In the genomic region with DNA sequence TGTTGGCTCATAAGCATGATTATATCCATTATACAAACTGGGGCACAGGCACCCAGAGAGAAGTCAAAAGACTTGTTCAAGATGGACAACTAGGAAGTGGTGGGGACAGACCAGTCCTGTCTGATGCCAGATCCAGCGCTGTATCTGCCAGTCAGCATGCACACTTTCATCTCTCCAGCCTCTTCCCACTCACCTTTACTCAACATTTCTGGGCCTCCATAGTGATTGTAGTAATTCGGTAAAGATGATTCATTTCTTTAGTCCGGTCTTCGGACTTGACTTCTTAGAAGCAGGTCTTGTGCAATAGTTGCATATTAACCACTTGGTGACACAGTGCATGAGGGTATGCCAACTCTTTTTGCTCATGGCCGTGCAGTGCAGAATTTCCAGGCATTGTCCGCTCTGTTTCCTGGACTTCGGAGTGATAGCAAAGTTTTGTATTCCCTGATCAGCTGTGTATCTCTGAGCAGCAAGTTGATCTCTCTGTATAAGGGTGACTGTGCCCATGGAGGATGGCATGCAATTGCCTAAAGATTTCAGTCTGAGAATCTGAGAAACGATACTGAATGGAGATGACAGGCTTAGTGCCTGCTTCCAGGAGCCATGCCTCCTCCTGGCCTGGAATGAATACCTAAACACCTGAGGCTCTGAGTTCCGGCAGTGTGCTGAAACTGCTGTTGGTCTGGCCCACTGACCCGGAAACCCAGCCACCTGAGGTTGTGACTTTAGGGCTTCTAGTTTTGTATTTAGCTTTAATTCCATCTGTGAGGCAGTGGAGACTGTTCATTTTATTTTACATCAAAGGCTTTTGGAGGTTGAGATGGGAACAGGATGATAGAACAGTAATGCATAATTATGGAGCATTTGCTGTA, we compare ENCODE assay signal across 9 cellular contexts. TPM values are rescaled to one million over a fixed set of nuclear protein-coding genes. Genes with fewer than 3 reads are reported as not detected.
DNase-seq lines count a peak whose midpoint lies in the region; ATAC-seq and TF ChIP-seq lines count a peak whose summit lies in the region.
"Had no signal": no experiment of that assay in that cellular context is flagged by ENCODE, and none has a peak within 500 bp of the region (broad histone marks: within the 10 kb centered on the region; RNA-seq: fewer than 3 reads in every experiment).

No MANE protein-coding gene starts in this region.

- no peaks in the 10 kb centered on the region for H3K36me3 ChIP-seq in vagina

- TF ChIP-seq POLR2A in vagina (IDR thresholded peaks at IDR 0.05), result no peak

- intact Hi-C loops in activated B cell treated with CpG ODN at 0.5 μM for 24 hours (cut with micrococcal nuclease) (loop anchor here (10.0 kb wide), 2 partner anchors 169 to 251 kb away; no protein-coding TSS in a partner anchor), right cardiac atrium (cut with DNase I) (no loop called here), vagina (cut with DNase I) (no loop called here), dorsolateral prefrontal cortex (cut with DNase I) (no loop called here)

- H3K4me1 Mint-ChIP-seq in activated B cell treated with CpG ODN at 0.5 μM for 24 hours, result peaks cover 94% of the 10 kb centered on the region

- H3K4me3 ChIP-seq in right cardiac atrium (ENCODE audit: low read length) (no peak overlapping the region), vagina (no peak overlapping the region), dorsolateral prefrontal cortex (no peak overlapping the region)
- H3K4me3 ChIP-seq: skin epidermis had no signal

- H3K36me3 Mint-ChIP-seq in activated B cell treated with CpG ODN at 0.5 μM for 24 hours (ENCODE audit: low read depth), result peaks cover 32% of the 10 kb centered on the region

- H3K27ac ChIP-seq in right cardiac atrium (ENCODE audit: low read length) (peak overlapping the region; percentile 65), vagina (peak overlapping the region; percentile 69), dorsolateral prefrontal cortex (peak overlapping the region in 22 of 59 donors; percentile 0 to 87 (median 66))

- WGBS in right cardiac atrium, result 67% methylated on average over 10 of the region's 10 CpGs

- peak overlapping the region; percentile 70 for H3K27ac Mint-ChIP-seq in activated B cell treated with CpG ODN at 0.5 μM for 24 hours

- H3K4me3 Mint-ChIP-seq in activated B cell treated with CpG ODN at 0.5 μM for 24 hours, result peak overlapping the region; percentile 63

- no peaks in the 10 kb centered on the region for H3K27me3 Mint-ChIP-seq in activated B cell treated with CpG ODN at 0.5 μM for 24 hours

- ATAC-seq in HG03108 (IDR thresholded peaks at IDR 0.05; ENCODE audit: unreplicated experiment) (peak; percentile 19), activated B cell treated with CpG ODN at 0.5 μM for 24 hours (ENCODE audit: low read depth) (no peak), right cardiac atrium (peak; percentile 21 to 50)

- no peaks in the 10 kb centered on the region for H3K9me3 Mint-ChIP-seq in activated B cell treated with CpG ODN at 0.5 μM for 24 hours

- H3K4me1 ChIP-seq in right cardiac atrium (ENCODE audit: control insufficient read depth, insufficient read depth, low read length), result peaks cover 14% of the 10 kb centered on the region
- H3K4me1 ChIP-seq in vagina, result peaks cover 34% of the 10 kb centered on the region

- in situ Hi-C loops in GM13976 (cut with MboI; ENCODE audit: low sequenced_read_pairs, unreplicated experiment), result loop anchor here (10.0 kb wide), 1 partner anchor 109 kb away; no protein-coding TSS in a partner anchor

- H3K9me3 ChIP-seq in right cardiac atrium (ENCODE audit: control insufficient read depth, low read length), result no peaks in the 10 kb centered on the region
- no peaks in the 10 kb centered on the region for H3K9me3 ChIP-seq in vagina

- no peaks in the 10 kb centered on the region for H3K27me3 ChIP-seq in right cardiac atrium (ENCODE audit: control insufficient read depth, insufficient read depth)
- no peaks in the 10 kb centered on the region for H3K27me3 ChIP-seq in vagina
- H3K27me3 ChIP-seq in dorsolateral prefrontal cortex, result no peaks in the 10 kb centered on the region

- peak; percentile 55 for DNase-seq in GM13976 (ENCODE audit: low spot score)
- DNase-seq in activated B cell treated with CpG ODN at 0.5 μM for 24 hours, result no peak
- DNase-seq in right cardiac atrium, result no peak
- no peak for DNase-seq in vagina (ENCODE audit: extremely low spot score in 2 of 2)
- no peak for DNase-seq in stimulated activated CD4-positive, alpha-beta T cell treated with anti-CD3 and anti-CD28 coated beads, Interleukin-4, amount 100 ng/mL, for 24 hours
- no peak for DNase-seq in NCI-H2081 (lab: John Stamatoyannopoulos, UW)
- no peak for DNase-seq in dorsolateral prefrontal cortex

- TF ChIP-seq CTCF in GM13976 (IDR thresholded peaks at IDR 0.05; ENCODE audit: borderline replicate concordance, control extremely low read depth, extremely low read depth, insufficient read depth, missing control alignments), result no peak
- no peak for TF ChIP-seq CTCF in activated B cell treated with CpG ODN at 0.5 μM for 24 hours (IDR thresholded peaks at IDR 0.05)
- TF ChIP-seq CTCF in vagina (IDR thresholded peaks at IDR 0.05), result no peak
- TF ChIP-seq CTCF in dorsolateral prefrontal cortex (IDR thresholded peaks at IDR 0.05 in 54 of 56, conservative IDR thresholded peaks at IDR 0.05 in 2 of 56; ENCODE audit: low read depth in 1 of 56, partially characterized antibody in 56 of 56), result no peak

- POLR2A ChIA-PET in activated B cell treated with CpG ODN at 0.5 μM for 24 hours (lab: Charles Lee), result interaction anchor here (1.0 to 5.3 kb wide), 3 partner anchors 10 to 39 kb away, joined by 3 to 47 read pairs (median 3); a partner anchor contains a TSS

- CTCF ChIA-PET in activated B cell treated with CpG ODN at 0.5 μM for 24 hours (lab: Charles Lee), result no interaction called here

RNA-seq across cellular contexts. Expression of a gene that starts 39.0 kb away (rescaled TPM):
- 99.8 and 108 TPM in 2 replicates for total RNA-seq in activated B cell treated with CpG ODN at 0.5 μM for 24 hours
- 10 to 100 TPM; 36.8 to 45.5 (median 40.5) TPM for total RNA-seq in right cardiac atrium
- 27.4 TPM for polyA plus RNA-seq in right cardiac atrium
- total RNA-seq in vagina, result 51.6 TPM
- total RNA-seq in dorsolateral prefrontal cortex, result 10 to 100 TPM; 32.6 to 75.9 (median 45.2) TPM
